ENCODE assay signal across 1 cellular context in genomic region chr4:183099537-183100297, GRCh38.
TF ChIP-seq lines count a peak whose summit lies in the region.

No MANE protein-coding gene starts in this region.

TF ChIP-seq in K562, 482 proteins besides CTCF, POLR2A, EP300 and RAD21 (continued from another document):
- TF ChIP-seq SAFB (IDR thresholded peaks at IDR 0.05; ENCODE audit: borderline replicate concordance, low read depth, low read length): no peak
- no peak for TF ChIP-seq FOXJ3 (CRISPR knock-in tag; IDR thresholded peaks at IDR 0.05)
- TF ChIP-seq SIN3A (IDR thresholded peaks at IDR 0.05; ENCODE audit: borderline replicate concordance in 2 of 2, control insufficient read depth in 1 of 2, low read depth in 2 of 2, low read length in 2 of 2): 0 out of 4 replicates have a peak, but pooled peaks of 1 of the 2 experiments have one; percentile 47
